In the genomic region with DNA sequence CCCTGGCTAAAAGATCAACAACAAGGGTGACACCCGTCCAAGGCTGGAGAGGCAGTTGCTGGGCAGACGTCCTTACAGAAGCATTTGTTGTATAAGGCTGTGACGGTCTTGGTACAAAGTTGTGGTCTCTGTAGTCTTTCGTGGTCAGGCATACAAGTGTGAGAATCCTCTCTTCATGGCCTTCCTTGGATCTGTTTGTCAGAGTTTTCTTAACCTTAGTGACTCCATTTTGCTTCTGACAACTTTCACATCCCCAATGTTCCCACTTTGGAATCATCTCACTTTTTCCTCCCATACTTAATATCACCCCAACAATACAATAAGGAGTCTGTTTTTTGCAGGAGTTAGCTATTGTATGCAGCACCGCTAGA, we compare ENCODE assay signal across 22 cellular contexts.
DNase-seq lines count a peak whose midpoint lies in the region; ATAC-seq, FAIRE-seq and TF ChIP-seq lines count a peak whose summit lies in the region.
"Had no signal": no experiment of that assay in that cellular context is flagged by ENCODE, and none has a peak within 500 bp of the region (broad histone marks: within the 10 kb centered on the region; RNA-seq: fewer than 3 reads in every experiment).

No MANE protein-coding gene starts in this region.

- H3K27ac ChIP-seq in A549, result peak overlapping the region; percentile 73 to 87; a peak in 5 of 6 replicates
- H3K27ac ChIP-seq in body of pancreas, result peak overlapping the region in 3 of 4 donors; percentile 23 to 77 (median 65)
- peak overlapping the region; percentile 77 for H3K27ac ChIP-seq in mesodermal cell (ENCODE audit: low read depth, low read length, severe bottlenecking)
- H3K27ac ChIP-seq: parathyroid adenoma, vagina had no signal

- TF ChIP-seq EP300 in A549 (IDR thresholded peaks at IDR 0.05), result no peak

- TF ChIP-seq CTCF in A549 (IDR thresholded peaks at IDR 0.05), result no peak
- no peak for TF ChIP-seq CTCF in body of pancreas (IDR thresholded peaks at IDR 0.05)

- no peaks in the 10 kb centered on the region for H3K27me3 ChIP-seq in body of pancreas
- H3K27me3 ChIP-seq: left lung, vagina had no signal

- peaks cover 31% of the 10 kb centered on the region for H3K4me1 ChIP-seq in A549
- peaks cover 16% of the 10 kb centered on the region for H3K4me1 ChIP-seq in body of pancreas
- peaks cover 12% of the 10 kb centered on the region for H3K4me1 ChIP-seq in mesodermal cell (ENCODE audit: control insufficient read depth, insufficient read depth, low read length, poor library complexity, severe bottlenecking)
- H3K4me1 ChIP-seq: parathyroid adenoma had no signal

- in situ Hi-C loops in KBM-7 (cut with MboI; ENCODE audit: low pct_unique_long_range_greater_than_20kb, low sequenced_read_pairs), result no loop called here

- WGBS in A549 (ENCODE audit: missing lambda C conversion rate), result 92% methylated on average over 5 of the region's 5 CpGs
- WGBS in body of pancreas, 2 donors, result 78 to 82% methylated on average over 5 of the region's 5 CpGs
- WGBS in mesodermal cell (ENCODE audit: insufficient coverage in 2 of 2), 2 experiments, result 93 to 100% methylated on average over 4 of the region's 5 CpGs

- TF ChIP-seq POLR2A in A549 (IDR thresholded peaks at IDR 0.05; ENCODE audit: low read length), result no peak
- no peak for TF ChIP-seq POLR2A in body of pancreas (IDR thresholded peaks at IDR 0.05)

- DNase-seq in A549 (ENCODE audit: low read depth in 1 of 2, low spot score in 1 of 2) (no peak), KBM-7 (peak; percentile 11), body of pancreas (no peak), germinal center (ENCODE audit: low spot score) (no peak), COR-L47 (lab: John Stamatoyannopoulos, UW) (no peak)
- DNase-seq: activated CD4-positive, alpha-beta T cell treated with anti-CD3 and anti-CD28 coated beads for 4 hours; activated CD8-positive, alpha-beta memory T cell treated with anti-CD3 and anti-CD28 coated beads, Interleukin-2, amount 10 ng/mL, durations not matched to agents 7 days and 5 days; CD4-positive, CD25-positive, alpha-beta regulatory T cell; DND-41; naive B cell; NCI-H187 treated with DMSO at 0.1 percent for 48 hours; stimulated activated CD4-positive, alpha-beta T cell treated with anti-CD3 and anti-CD28 coated beads, Interleukin-4, amount 100 ng/mL, for 4 hours; SW 1271 had no signal

- H3K36me3 ChIP-seq in body of pancreas (replicated peaks in 1 of 2; ENCODE audit: insufficient read depth in 1 of 2, low read depth in 2 of 2), result no peaks in the 10 kb centered on the region
- H3K36me3 ChIP-seq in mesodermal cell (ENCODE audit: control insufficient read depth, insufficient read depth, low read length), result no peaks in the 10 kb centered on the region
- H3K36me3 ChIP-seq: left lung, vagina had no signal

- H3K4me2 ChIP-seq in A549, result peak overlapping the region; percentile 57

- 0 out of 3 replicates have a peak, but pooled peaks cover 3% of the 10 kb centered on the region for H3K9me3 ChIP-seq in A549
- no peaks in the 10 kb centered on the region for H3K9me3 ChIP-seq in body of pancreas
- H3K9me3 ChIP-seq in mesodermal cell (ENCODE audit: control insufficient read depth, low read length), result no peaks in the 10 kb centered on the region
- H3K9me3 ChIP-seq: left lung, vagina had no signal

- no peak for FAIRE-seq in A549 (lab: Jason Lieb, UNC)
- FAIRE-seq: bronchial epithelial cell, TTC549 had no signal

- CTCF ChIA-PET in A549 (lab: Yijun Ruan, JAX), result interaction anchor here (1.3 to 1.9 kb wide), 2 partner anchors 24 to 116 kb away, joined by 3 to 10 read pairs; no protein-coding TSS in a partner anchor

- H3K4me3 ChIP-seq in A549 (no peak overlapping the region), body of pancreas (no peak overlapping the region), mesodermal cell (ENCODE audit: extremely low read depth, insufficient read depth, low read length, poor library complexity, severe bottlenecking) (no peak overlapping the region)
- H3K4me3 ChIP-seq: left lung, vagina had no signal

- TF ChIP-seq RAD21 in A549 (conservative IDR thresholded peaks at IDR 0.05 in 1 of 2, IDR thresholded peaks at IDR 0.05 in 1 of 2), result no peak

- intact Hi-C loops in body of pancreas (cut with DNase I), result no loop called here

- POLR2A ChIA-PET in A549 (lab: Yijun Ruan, JAX), result interaction anchor here (1.0 to 1.8 kb wide), 3 partner anchors 13 to 73 kb away, joined by 3 to 11 read pairs (median 6); partner anchors contain the start of gene ZCCHC2

- ATAC-seq in A549 (no peak), body of pancreas (no peak), HG03108 (IDR thresholded peaks at IDR 0.05; ENCODE audit: unreplicated experiment) (no peak), HG03521 (IDR thresholded peaks at IDR 0.05; ENCODE audit: unreplicated experiment) (no peak)
- ATAC-seq: activated CD8-positive, alpha-beta memory T cell treated with anti-CD3 and anti-CD28 coated beads, Interleukin-2, amount 10 ng/mL, durations not matched to agents 7 days and 5 days; activated T-helper 17 cell treated with anti-CD3 and anti-CD28 coated beads, Interleukin-2, amount 50 U/mL, for 72 hours had no signal

TF ChIP-seq in A549, 52 proteins besides CTCF, POLR2A, EP300 and RAD21:
- TF ChIP-seq RCOR1 (IDR thresholded peaks at IDR 0.05; ENCODE audit: low read depth, low read length) (no peak), ZSCAN20 (CRISPR knock-in tag; IDR thresholded peaks at IDR 0.05) (0 out of 2 replicates have a peak, but pooled peaks have one; percentile 33), HOXB5 (CRISPR knock-in tag; IDR thresholded peaks at IDR 0.05) (peak; percentile 71; the same call in 1 of the 2 replicates), ZNF302 (CRISPR knock-in tag; IDR thresholded peaks at IDR 0.05) (peak; percentile 20; the same call in 1 of the 2 replicates), HOXA7 (CRISPR knock-in tag; IDR thresholded peaks at IDR 0.05) (peak; percentile 63; the same call in 1 of the 2 replicates), CEBPB (IDR thresholded peaks at IDR 0.05) (no peak)
- TF ChIP-seq, protein P1, sequence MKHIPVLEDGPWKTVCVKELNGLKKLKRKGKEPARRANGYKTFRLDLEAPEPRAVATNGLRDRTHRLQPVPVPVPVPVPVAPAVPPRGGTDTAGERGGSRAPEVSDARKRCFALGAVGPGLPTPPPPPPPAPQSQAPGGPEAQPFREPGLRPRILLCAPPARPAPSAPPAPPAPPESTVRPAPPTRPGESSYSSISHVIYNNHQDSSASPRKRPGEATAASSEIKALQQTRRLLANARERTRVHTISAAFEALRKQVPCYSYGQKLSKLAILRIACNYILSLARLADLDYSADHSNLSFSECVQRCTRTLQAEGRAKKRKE (CRISPR knock-in tag; IDR thresholded peaks at IDR 0.05; ENCODE audit: low read depth), result peak; percentile 79; the same call in 1 of the 2 replicates
